Comparison of ENCODE assay signal across 15 cellular contexts in genomic region chr19:46724468-46724867, GRCh38. TPM values are rescaled to one million over a fixed set of nuclear protein-coding genes. Genes with fewer than 3 reads are reported as not detected.
DNase-seq lines count a peak whose midpoint lies in the region; ATAC-seq and TF ChIP-seq lines count a peak whose summit lies in the region.
"Had no signal": no experiment of that assay in that cellular context is flagged by ENCODE, and none has a peak within 500 bp of the region (broad histone marks: within the 10 kb centered on the region; RNA-seq: fewer than 3 reads in every experiment).

No MANE protein-coding gene starts in this region.

- H3K27ac ChIP-seq in angular gyrus (ENCODE audit: low read depth, low read length) (peak overlapping the region; percentile 73), layer of hippocampus (ENCODE audit: low read depth, low read length) (peak overlapping the region; percentile 30), temporal lobe (ENCODE audit: low read depth, low read length) (peak overlapping the region; percentile 50)

- no peaks in the 10 kb centered on the region for H3K36me3 Mint-ChIP-seq in natural killer cell treated with Interleukin-12 subunit alpha and Interleukin-12 subunit beta and Interleukin-15 and Interleukin-18, amount 100 ng/mL, for 72 hours
- no peaks in the 10 kb centered on the region for H3K36me3 Mint-ChIP-seq in natural killer cell
- peaks cover 88% of the 10 kb centered on the region for H3K36me3 Mint-ChIP-seq in activated T-helper 17 cell treated with anti-CD3 and anti-CD28 coated beads, Interleukin-2, amount 50 U/mL, for 72 hours (ENCODE audit: low read depth)

- DNase-seq in natural killer cell treated with Interleukin-12 subunit alpha and Interleukin-12 subunit beta and Interleukin-15 and Interleukin-18, amount 100 ng/mL, for 72 hours (ENCODE audit: low spot score), result peak; percentile 45
- DNase-seq in natural killer cell, result no peak
- no peak for DNase-seq in iPS-NIHi11 (ENCODE audit: low spot score)
- no peak for DNase-seq in activated effector memory CD4-positive, alpha-beta T cell treated with anti-CD3 and anti-CD28 coated beads, Interleukin-2, amount 50 U/mL, for 16 hours
- DNase-seq: HCEC 1CT, NCI-H1436, NCI-H2029, NCI-H2171, NCI-H510A, NCI-H774 had no signal

- intact Hi-C loops in natural killer cell (cut with micrococcal nuclease), result no loop called here

- peaks cover 18 to 40% of the 10 kb centered on the region in 2 donors for H3K4me1 Mint-ChIP-seq in natural killer cell treated with Interleukin-12 subunit alpha and Interleukin-12 subunit beta and Interleukin-15 and Interleukin-18, amount 100 ng/mL, for 72 hours (ENCODE audit: low read depth in 2 of 2)
- peaks cover 30 to 56% of the 10 kb centered on the region in 2 donors for H3K4me1 Mint-ChIP-seq in natural killer cell
- peaks cover 17% of the 10 kb centered on the region for H3K4me1 Mint-ChIP-seq in activated T-helper 17 cell treated with anti-CD3 and anti-CD28 coated beads, Interleukin-2, amount 50 U/mL, for 72 hours

- H3K27ac Mint-ChIP-seq in natural killer cell treated with Interleukin-12 subunit alpha and Interleukin-12 subunit beta and Interleukin-15 and Interleukin-18, amount 100 ng/mL, for 72 hours, result peak overlapping the region in 1 of 2 donors; percentile 66
- H3K27ac Mint-ChIP-seq in natural killer cell, result peak overlapping the region in 1 of 2 donors; percentile 23
- H3K27ac Mint-ChIP-seq in activated T-helper 17 cell treated with anti-CD3 and anti-CD28 coated beads, Interleukin-2, amount 50 U/mL, for 72 hours, result no peak overlapping the region

- no peaks in the 10 kb centered on the region for H3K9me3 Mint-ChIP-seq in natural killer cell treated with Interleukin-12 subunit alpha and Interleukin-12 subunit beta and Interleukin-15 and Interleukin-18, amount 100 ng/mL, for 72 hours
- no peaks in the 10 kb centered on the region for H3K9me3 Mint-ChIP-seq in natural killer cell
- H3K9me3 Mint-ChIP-seq in activated T-helper 17 cell treated with anti-CD3 and anti-CD28 coated beads, Interleukin-2, amount 50 U/mL, for 72 hours, result no peaks in the 10 kb centered on the region
- H3K9me3 Mint-ChIP-seq: CD14-positive monocyte had no signal

- H3K27me3 ChIP-seq in layer of hippocampus (ENCODE audit: control insufficient read depth, insufficient read depth, low read length), result no peaks in the 10 kb centered on the region

- no peak for TF ChIP-seq CTCF in natural killer cell (IDR thresholded peaks at IDR 0.05)

- H3K27me3 Mint-ChIP-seq in natural killer cell treated with Interleukin-12 subunit alpha and Interleukin-12 subunit beta and Interleukin-15 and Interleukin-18, amount 100 ng/mL, for 72 hours, result no peaks in the 10 kb centered on the region
- no peaks in the 10 kb centered on the region for H3K27me3 Mint-ChIP-seq in natural killer cell (ENCODE audit: low read depth in 2 of 2)
- no peaks in the 10 kb centered on the region for H3K27me3 Mint-ChIP-seq in activated T-helper 17 cell treated with anti-CD3 and anti-CD28 coated beads, Interleukin-2, amount 50 U/mL, for 72 hours

- no peak overlapping the region for H3K4me3 Mint-ChIP-seq in natural killer cell treated with Interleukin-12 subunit alpha and Interleukin-12 subunit beta and Interleukin-15 and Interleukin-18, amount 100 ng/mL, for 72 hours
- H3K4me3 Mint-ChIP-seq in natural killer cell, result no peak overlapping the region
- no peak overlapping the region for H3K4me3 Mint-ChIP-seq in activated T-helper 17 cell treated with anti-CD3 and anti-CD28 coated beads, Interleukin-2, amount 50 U/mL, for 72 hours
- H3K4me3 Mint-ChIP-seq: CD14-positive monocyte had no signal

- ATAC-seq in natural killer cell treated with Interleukin-12 subunit alpha and Interleukin-12 subunit beta and Interleukin-15 and Interleukin-18, amount 100 ng/mL, for 72 hours, result no peak
- no peak for ATAC-seq in natural killer cell
- ATAC-seq in activated T-helper 17 cell treated with anti-CD3 and anti-CD28 coated beads, Interleukin-2, amount 50 U/mL, for 72 hours (replicated peaks), result no peak

RNA-seq across cellular contexts. Expression of gene PRKD2, which starts 7.6 kb away (rescaled TPM):
- total RNA-seq in natural killer cell treated with Interleukin-12 subunit alpha and Interleukin-12 subunit beta and Interleukin-15 and Interleukin-18, amount 100 ng/mL, for 72 hours, result 10 to 100 TPM; 82.3 to 100.0 TPM
- total RNA-seq in natural killer cell (100 to 1,000 TPM; 179 to 216 (median 203) TPM), temporal lobe (8.9 TPM)
- total RNA-seq in activated T-helper 17 cell treated with anti-CD3 and anti-CD28 coated beads, Interleukin-2, amount 50 U/mL, for 72 hours, result 100 to 1,000 TPM in 1 of 2 donors, 10 to 100 TPM in 1; 75.0 to 103 TPM

RNA-seq across cellular contexts. Expression of gene FKRP, which starts 21.4 kb away (rescaled TPM):
- total RNA-seq in natural killer cell treated with Interleukin-12 subunit alpha and Interleukin-12 subunit beta and Interleukin-15 and Interleukin-18, amount 100 ng/mL, for 72 hours, result 10 to 100 TPM; 16.4 to 25.4 TPM
- total RNA-seq in natural killer cell (10 to 100 TPM; 19.1 to 23.3 (median 19.8) TPM), temporal lobe (8.6 TPM)
- 10 to 100 TPM in 1 of 2 donors, 1 to 10 TPM in 1; 6.3 to 14.3 TPM for total RNA-seq in activated T-helper 17 cell treated with anti-CD3 and anti-CD28 coated beads, Interleukin-2, amount 50 U/mL, for 72 hours

RNA-seq across cellular contexts. Expression of gene STRN4, which starts 21.8 kb away (rescaled TPM):
- 100 to 1,000 TPM in 1 of 2 donors, 10 to 100 TPM in 1; 88.9 to 121 TPM for total RNA-seq in natural killer cell treated with Interleukin-12 subunit alpha and Interleukin-12 subunit beta and Interleukin-15 and Interleukin-18, amount 100 ng/mL, for 72 hours
- total RNA-seq in natural killer cell, result 100 to 1,000 TPM; 125 to 152 (median 125) TPM
- 89.5 TPM for total RNA-seq in temporal lobe
- total RNA-seq in activated T-helper 17 cell treated with anti-CD3 and anti-CD28 coated beads, Interleukin-2, amount 50 U/mL, for 72 hours, result 10 to 100 TPM; 60.7 to 69.9 TPM
